Comparison of ENCODE assay signal across 26 cellular contexts in genomic region chr10:44824607-44825006, GRCh38.
DNase-seq lines count a peak whose midpoint lies in the region; ATAC-seq and TF ChIP-seq lines count a peak whose summit lies in the region.
"Had no signal": no experiment of that assay in that cellular context is flagged by ENCODE, and none has a peak within 500 bp of the region (broad histone marks: within the 10 kb centered on the region; RNA-seq: fewer than 3 reads in every experiment).

No MANE protein-coding gene starts in this region.

- H2BK5ac ChIP-seq in mesendoderm (ENCODE audit: low read length): no peak overlapping the region

- H4K8ac ChIP-seq in mesendoderm (ENCODE audit: low read depth, low read length): no peak overlapping the region

- no peak overlapping the region for H2AK5ac ChIP-seq in mesendoderm (ENCODE audit: low read length)

- no peak overlapping the region for H3K4me2 ChIP-seq in GM23248 (ENCODE audit: unreplicated experiment)
- H3K4me2 ChIP-seq in mesendoderm (ENCODE audit: low read length): no peak overlapping the region

- no peak overlapping the region for H3K18ac ChIP-seq in mesendoderm (ENCODE audit: low read length)

- no peaks in the 10 kb centered on the region for H3K4me1 Mint-ChIP-seq in activated T-cell treated with anti-CD3 and anti-CD28 coated beads, Interleukin-2, amount 50 U/mL, for 4 hours (ENCODE audit: low read depth)
- H3K4me1 Mint-ChIP-seq: CD14-positive monocyte had no signal

- no peak overlapping the region for H3K23ac ChIP-seq in mesendoderm (ENCODE audit: low read length)

- H3K27ac ChIP-seq in GM23248: no peak overlapping the region
- no peak overlapping the region for H3K27ac ChIP-seq in mesendoderm (ENCODE audit: low read depth, low read length)
- H3K27ac ChIP-seq: RWPE1 had no signal

- no peaks in the 10 kb centered on the region for H3K9me2 ChIP-seq in GM23248 (ENCODE audit: insufficient read depth)

- no peaks in the 10 kb centered on the region for H3K36me3 Mint-ChIP-seq in activated T-cell treated with anti-CD3 and anti-CD28 coated beads, Interleukin-2, amount 50 U/mL, for 4 hours (ENCODE audit: insufficient read depth)
- H3K36me3 Mint-ChIP-seq: CD14-positive monocyte had no signal

- 96 to 97% methylated on average over 4 of the region's 4 CpGs for WGBS in GM23248 (ENCODE audit: low coverage in 1 of 2, low lambda C conversion rate in 2 of 2, missing lambda C conversion rate in 2 of 2), 2 experiments
- WGBS in mesendoderm (ENCODE audit: extremely low coverage, insufficient coverage, low lambda C conversion rate): no CpG with 5 or more reads among the region's 4 CpGs

- no peak overlapping the region for H4K5ac ChIP-seq in mesendoderm (ENCODE audit: low read length)

- in situ Hi-C loops in GM23248 (cut with MboI): no loop called here

- H3K79me2 ChIP-seq in GM23248 (ENCODE audit: insufficient read depth) (no peaks in the 10 kb centered on the region), mesendoderm (ENCODE audit: control insufficient read depth, insufficient read depth, low read length) (no peaks in the 10 kb centered on the region)

- H2AFZ ChIP-seq in GM23248: no peak overlapping the region

- H3F3A ChIP-seq in GM23248 (ENCODE audit: insufficient read depth): peaks cover under 1% of the 10 kb centered on the region; the same call in 1 of the 2 replicates

- no peak overlapping the region for H3K4me3 Mint-ChIP-seq in activated T-cell treated with anti-CD3 and anti-CD28 coated beads, Interleukin-2, amount 50 U/mL, for 4 hours
- H3K4me3 Mint-ChIP-seq: CD14-positive monocyte; T-helper 2 cell treated with Interferon-gamma antibody and Interleukin-4, amounts not matched to agents 5 μg/mL and 100 μg/mL, for 36 hours had no signal

- H2BK120ac ChIP-seq in mesendoderm (ENCODE audit: low read depth, low read length): no peak overlapping the region

- H3K36me3 ChIP-seq in GM23248 (ENCODE audit: low read depth): no peaks in the 10 kb centered on the region
- H3K36me3 ChIP-seq in mesendoderm (ENCODE audit: control insufficient read depth, insufficient read depth, low read length): no peaks in the 10 kb centered on the region

- DNase-seq in GM23248 (peak; percentile 32), M059J (ENCODE audit: low read depth) (peak; percentile 28), epithelial cell of esophagus (ENCODE audit: low read depth) (peak; percentile 5), mesendoderm (peak; percentile 65)
- DNase-seq in activated T-cell treated with anti-CD3 and anti-CD28 coated beads, Interleukin-2, amount 50 U/mL, for 4 hours: no peak
- DNase-seq: Calu3; DMS153; GOT3; Kasumi-1; MV-4-11; NCI-H1105; NCI-H146; NCI-H1930; NCI-H2107; NCI-H524 treated with DMSO at 0.1 percent for 48 hours; NCI-H82; NK-92 treated with Interleukin-12 subunit alpha and Interleukin-12 subunit beta, amount 100 ng/mL, for 24 hours; SHP77 treated with DMSO at 0.1 percent for 48 hours; T-helper 1 cell had no signal

- no peak overlapping the region for H2BK15ac ChIP-seq in mesendoderm (replicated peaks; ENCODE audit: low read depth)

- no peak for ATAC-seq in HG03159 (IDR thresholded peaks at IDR 0.05; ENCODE audit: unreplicated experiment)
- no peak for ATAC-seq in activated T-cell treated with anti-CD3 and anti-CD28 coated beads, Interleukin-2, amount 50 U/mL, for 4 hours
- ATAC-seq in GM18907 (IDR thresholded peaks at IDR 0.05; ENCODE audit: unreplicated experiment): no peak
- ATAC-seq: HCT116, Panc1 had no signal

- H3K9ac ChIP-seq in GM23248 (no peak overlapping the region), mesendoderm (ENCODE audit: low read length) (no peak overlapping the region)

- peaks cover 3% of the 10 kb centered on the region for H3K4me1 ChIP-seq in GM23248 (ENCODE audit: insufficient read depth)
- H3K4me1 ChIP-seq in mesendoderm (ENCODE audit: control insufficient read depth, low read depth, low read length): no peaks in the 10 kb centered on the region

- no peak for TF ChIP-seq CTCF in epithelial cell of esophagus (IDR thresholded peaks at IDR 0.05; ENCODE audit: insufficient read depth, low read depth, low read length, missing control alignments)

- no peak overlapping the region for H3K56ac ChIP-seq in mesendoderm (ENCODE audit: low read length)

- no peaks in the 10 kb centered on the region for H3K79me1 ChIP-seq in mesendoderm (ENCODE audit: low read length)

- peaks cover 2% of the 10 kb centered on the region for H3K27me3 Mint-ChIP-seq in activated T-cell treated with anti-CD3 and anti-CD28 coated beads, Interleukin-2, amount 50 U/mL, for 4 hours (ENCODE audit: low read depth)

- H3K9me3 Mint-ChIP-seq in activated T-cell treated with anti-CD3 and anti-CD28 coated beads, Interleukin-2, amount 50 U/mL, for 4 hours: no peaks in the 10 kb centered on the region
- H3K9me3 Mint-ChIP-seq: T-helper 2 cell treated with Interferon-gamma antibody and Interleukin-4, amounts not matched to agents 5 μg/mL and 100 μg/mL, for 36 hours had no signal

- H3K4ac ChIP-seq in mesendoderm (ENCODE audit: low read depth, low read length): no peak overlapping the region

- no peaks in the 10 kb centered on the region for H3K27me3 ChIP-seq in GM23248 (replicated peaks; ENCODE audit: insufficient read depth)
- no peaks in the 10 kb centered on the region for H3K27me3 ChIP-seq in mesendoderm (ENCODE audit: insufficient read depth, low read length, poor library complexity)

- no peaks in the 10 kb centered on the region for H3K9me3 ChIP-seq in GM23248 (ENCODE audit: low read depth)

- H4K20me1 ChIP-seq in GM23248 (ENCODE audit: insufficient read depth): no peaks in the 10 kb centered on the region

- H3K4me3 ChIP-seq in GM23248 (no peak overlapping the region), epithelial cell of esophagus (ENCODE audit: low read length) (no peak overlapping the region), mesendoderm (ENCODE audit: low read length) (no peak overlapping the region)
